In genomic region chr18:3269241-3269640, GRCh38 we compare ENCODE assay signal across 12 cellular contexts. TPM values are rescaled to one million over a fixed set of nuclear protein-coding genes. Genes with fewer than 3 reads are reported as not detected.
A peak's percentile ranks its signal among the peaks of the same experiment; 100 is the strongest.
DNase-seq lines count a peak whose midpoint lies in the region; ATAC-seq, FAIRE-seq and TF ChIP-seq lines count a peak whose summit lies in the region.
"Had no signal": no experiment of that assay in that cellular context is flagged by ENCODE, and none has a peak within 500 bp of the region (broad histone marks: within the 10 kb centered on the region; RNA-seq: fewer than 3 reads in every experiment).

No MANE protein-coding gene starts in this region.

- peak overlapping the region; percentile 77 for H3K4me2 ChIP-seq in keratinocyte (ENCODE audit: control insufficient read depth, extremely low read depth, insufficient read depth, low read depth, low read length)

- no peaks in the 10 kb centered on the region for H3K9me3 Mint-ChIP-seq in stimulated activated naive CD8-positive, alpha-beta T cell treated with anti-CD3 and anti-CD28 coated beads, Interleukin-15, Interleukin-2, amounts not matched to agents 100 ng/mL and 50 ng/mL, for 24 hours
- peaks cover 0 to 5% (median 0%) of the 10 kb centered on the region in 3 donors for H3K9me3 Mint-ChIP-seq in T-cell

- dilution Hi-C loops in keratinocyte (cut with MboI; ENCODE audit: extremely low pct_ligation_motif_present, low sequenced_read_pairs): no loop called here

- no peak overlapping the region for H3K9ac ChIP-seq in keratinocyte (ENCODE audit: control insufficient read depth, extremely low read depth, insufficient read depth, low read length)

- H3K9me3 ChIP-seq in keratinocyte (ENCODE audit: control insufficient read depth, low read depth, low read length): no peaks in the 10 kb centered on the region
- H3K9me3 ChIP-seq: heart left ventricle had no signal

- CTCF ChIA-PET in T-cell (lab: Charles Lee): no interaction called here

- peak overlapping the region; percentile 46 for H3K27ac Mint-ChIP-seq in stimulated activated naive CD8-positive, alpha-beta T cell treated with anti-CD3 and anti-CD28 coated beads, Interleukin-15, Interleukin-2, amounts not matched to agents 100 ng/mL and 50 ng/mL, for 24 hours
- peak overlapping the region; percentile 53 to 79 for H3K27ac Mint-ChIP-seq in T-cell

- peak overlapping the region; percentile 56 for H3K27ac ChIP-seq in keratinocyte (ENCODE audit: control insufficient read depth, insufficient read depth, low read length)

- H3K36me3 ChIP-seq in keratinocyte (ENCODE audit: control insufficient read depth in 2 of 2, extremely low read depth in 1 of 2, insufficient read depth in 2 of 2, low read length in 2 of 2): peaks cover 5 to 13% of the 10 kb centered on the region in 2 experiments

- peak overlapping the region; percentile 1 for H3K4me3 Mint-ChIP-seq in stimulated activated naive CD8-positive, alpha-beta T cell treated with anti-CD3 and anti-CD28 coated beads, Interleukin-15, Interleukin-2, amounts not matched to agents 100 ng/mL and 50 ng/mL, for 24 hours
- peak overlapping the region in 2 of 3 donors; percentile 4 to 61 for H3K4me3 Mint-ChIP-seq in T-cell

- no peak overlapping the region for H2AFZ ChIP-seq in keratinocyte (ENCODE audit: control insufficient read depth, low read length)

- no peaks in the 10 kb centered on the region for H3K27me3 ChIP-seq in keratinocyte (ENCODE audit: control insufficient read depth, extremely low read depth, insufficient read depth, low read length)
- H3K27me3 ChIP-seq: dorsolateral prefrontal cortex, heart left ventricle had no signal

- H4K20me1 ChIP-seq in keratinocyte (ENCODE audit: control insufficient read depth, extremely low read depth, insufficient read depth, low read length): peaks cover 75% of the 10 kb centered on the region

- H3K79me2 ChIP-seq in keratinocyte (ENCODE audit: control insufficient read depth, insufficient read depth, low read length): peaks cover 100% of the 10 kb centered on the region

- peaks cover 86% of the 10 kb centered on the region for H3K4me1 Mint-ChIP-seq in stimulated activated naive CD8-positive, alpha-beta T cell treated with anti-CD3 and anti-CD28 coated beads, Interleukin-15, Interleukin-2, amounts not matched to agents 100 ng/mL and 50 ng/mL, for 24 hours (ENCODE audit: low read depth)
- peaks cover 79 to 87% (median 80%) of the 10 kb centered on the region in 3 donors for H3K4me1 Mint-ChIP-seq in T-cell

- DNase-seq in stimulated activated naive CD8-positive, alpha-beta T cell treated with anti-CD3 and anti-CD28 coated beads, Interleukin-15, Interleukin-2, amounts not matched to agents 100 U/mL and 50 U/mL, for 24 hours: no peak
- no peak for DNase-seq in T-cell
- no peak for DNase-seq in keratinocyte (ENCODE audit: low read depth, low spot score)
- DNase-seq in globus pallidus (ENCODE audit: low spot score): no peak
- no peak for DNase-seq in stimulated activated CD4-positive, alpha-beta T cell treated with anti-CD3 and anti-CD28 coated beads, Interleukin-15, amount 100 ng/mL, for 24 hours
- DNase-seq: dorsolateral prefrontal cortex, heart left ventricle, midbrain, NCI-H146 had no signal

- H3K4me3 ChIP-seq in keratinocyte (ENCODE audit: control insufficient read depth in 2 of 3, extremely low read depth in 1 of 3, insufficient read depth in 2 of 3, low read depth in 1 of 3, low read length in 3 of 3): peak overlapping the region in 2 of 3 experiments; percentile 41 to 46
- H3K4me3 ChIP-seq: dorsolateral prefrontal cortex, heart left ventricle had no signal

- peaks cover 18% of the 10 kb centered on the region for H3K9me1 ChIP-seq in keratinocyte (ENCODE audit: control insufficient read depth, extremely low read depth, insufficient read depth, low read length)

- no peak for TF ChIP-seq CTCF in keratinocyte (optimal IDR thresholded peaks at IDR 0.05 in 1 of 3, IDR thresholded peaks at IDR 0.05 in 1 of 3, conservative IDR thresholded peaks at IDR 0.05 in 1 of 3; ENCODE audit: extremely low read depth in 1 of 3, insufficient read depth in 2 of 3, low read length in 3 of 3)

- FAIRE-seq in keratinocyte (lab: Jason Lieb, UNC): no peak

- peaks cover 58% of the 10 kb centered on the region for H3K4me1 ChIP-seq in keratinocyte (ENCODE audit: control insufficient read depth, extremely low read depth, insufficient read depth, low read length)

- H3K27me3 Mint-ChIP-seq in stimulated activated naive CD8-positive, alpha-beta T cell treated with anti-CD3 and anti-CD28 coated beads, Interleukin-15, Interleukin-2, amounts not matched to agents 100 ng/mL and 50 ng/mL, for 24 hours: no peaks in the 10 kb centered on the region
- H3K27me3 Mint-ChIP-seq in T-cell: no peaks in the 10 kb centered on the region

- H3K36me3 Mint-ChIP-seq in stimulated activated naive CD8-positive, alpha-beta T cell treated with anti-CD3 and anti-CD28 coated beads, Interleukin-15, Interleukin-2, amounts not matched to agents 100 ng/mL and 50 ng/mL, for 24 hours (ENCODE audit: low read depth): peaks cover 25% of the 10 kb centered on the region
- H3K36me3 Mint-ChIP-seq in T-cell: peaks cover 9% of the 10 kb centered on the region

- POLR2A ChIA-PET in T-cell (lab: Charles Lee): interaction anchor here in 1 of 2 donors (0.5 kb wide), 1 partner anchor 327 kb away, joined by 5 read pairs; no protein-coding TSS in a partner anchor

- no peak for ATAC-seq in stimulated activated naive CD8-positive, alpha-beta T cell treated with anti-CD3 and anti-CD28 coated beads, Interleukin-15, Interleukin-2, amounts not matched to agents 100 U/mL and 50 U/mL, for 24 hours
- ATAC-seq in T-cell (replicated peaks in 1 of 4) (no peak), HG03196 (IDR thresholded peaks at IDR 0.05; ENCODE audit: unreplicated experiment) (no peak), GM21619 (IDR thresholded peaks at IDR 0.05; ENCODE audit: unreplicated experiment) (no peak)

RNA-seq across cellular contexts. Expression of gene MYL12B, which starts 7.3 kb away (rescaled TPM):
- 100 to 1,000 TPM; 159 to 241 (median 206) TPM for total RNA-seq in T-cell
- 946 to 1,224 TPM (median 993 TPM) in 3 replicates for polyA plus RNA-seq in keratinocyte
- 428 TPM for polyA plus RNA-seq in keratinocyte (2011; ENCODE audit: low read depth)
- 856 and 1,649 TPM in 2 replicates for polyA plus RNA-seq in keratinocyte (2011; cell fraction: cytosol; rRNA removed)
- polyA plus RNA-seq in keratinocyte (2011; cell fraction: nucleus; rRNA removed): 528 and 542 TPM in 2 replicates
- polyA plus RNA-seq in keratinocyte (2012; ENCODE audit: low replicate concordance): 739 and 761 TPM in 2 replicates
- 206 to 467 TPM (median 416 TPM) in 3 replicates for polyA minus RNA-seq in keratinocyte
- polyA minus RNA-seq in keratinocyte (2011; cell fraction: cytosol; rRNA and poly(A)+ RNA removed): 587 TPM
- 138 and 172 TPM in 2 replicates for polyA minus RNA-seq in keratinocyte (2011; cell fraction: nucleus; rRNA and poly(A)+ RNA removed)

RNA-seq across cellular contexts. Expression of gene MYL12A, which starts 21.6 kb away (rescaled TPM):
- total RNA-seq in T-cell: 100 to 1,000 TPM; 390 to 456 (median 437) TPM
- 526 to 759 TPM (median 536 TPM) in 3 replicates for polyA plus RNA-seq in keratinocyte
- 832 TPM for polyA plus RNA-seq in keratinocyte (2011; ENCODE audit: low read depth)
- polyA plus RNA-seq in keratinocyte (2011; cell fraction: cytosol; rRNA removed): 508 and 955 TPM in 2 replicates
- 319 and 354 TPM in 2 replicates for polyA plus RNA-seq in keratinocyte (2011; cell fraction: nucleus; rRNA removed)
- polyA plus RNA-seq in keratinocyte (2012; ENCODE audit: low replicate concordance): 469 and 496 TPM in 2 replicates
- polyA minus RNA-seq in keratinocyte: 140 to 335 TPM (median 275 TPM) in 3 replicates
- polyA minus RNA-seq in keratinocyte (2011; cell fraction: cytosol; rRNA and poly(A)+ RNA removed): 479 TPM
- polyA minus RNA-seq in keratinocyte (2011; cell fraction: nucleus; rRNA and poly(A)+ RNA removed): 97.7 and 185 TPM in 2 replicates

RNA-seq across cellular contexts. Expression of gene MYOM1, which starts 49.5 kb away (rescaled TPM):
- total RNA-seq in T-cell: 1 to 10 TPM in 4 of 5 donors, under 1 TPM in 1; 0.98 to 7.0 (median 1.9) TPM
- polyA plus RNA-seq in keratinocyte: 0.01 to 0.22 TPM (median 0.03 TPM) in 3 replicates
- polyA plus RNA-seq in keratinocyte (2011; ENCODE audit: low read depth): 1.9 TPM
- polyA plus RNA-seq in keratinocyte (2011; cell fraction: cytosol; rRNA removed): 0.04 and 0.05 TPM in 2 replicates
- 0.06 and 0.08 TPM in 2 replicates for polyA plus RNA-seq in keratinocyte (2011; cell fraction: nucleus; rRNA removed)
- 0.06 and 0.28 TPM in 2 replicates for polyA plus RNA-seq in keratinocyte (2012; ENCODE audit: low replicate concordance)
- 0.13 TPM in 1 of 3 replicates, not detected in the others for polyA minus RNA-seq in keratinocyte
- not detected for polyA minus RNA-seq in keratinocyte (2011; cell fraction: cytosol; rRNA and poly(A)+ RNA removed)
- polyA minus RNA-seq in keratinocyte (2011; cell fraction: nucleus; rRNA and poly(A)+ RNA removed): 0.16 TPM in 1 of 2 replicates, not detected in the other
